In the genomic region with DNA sequence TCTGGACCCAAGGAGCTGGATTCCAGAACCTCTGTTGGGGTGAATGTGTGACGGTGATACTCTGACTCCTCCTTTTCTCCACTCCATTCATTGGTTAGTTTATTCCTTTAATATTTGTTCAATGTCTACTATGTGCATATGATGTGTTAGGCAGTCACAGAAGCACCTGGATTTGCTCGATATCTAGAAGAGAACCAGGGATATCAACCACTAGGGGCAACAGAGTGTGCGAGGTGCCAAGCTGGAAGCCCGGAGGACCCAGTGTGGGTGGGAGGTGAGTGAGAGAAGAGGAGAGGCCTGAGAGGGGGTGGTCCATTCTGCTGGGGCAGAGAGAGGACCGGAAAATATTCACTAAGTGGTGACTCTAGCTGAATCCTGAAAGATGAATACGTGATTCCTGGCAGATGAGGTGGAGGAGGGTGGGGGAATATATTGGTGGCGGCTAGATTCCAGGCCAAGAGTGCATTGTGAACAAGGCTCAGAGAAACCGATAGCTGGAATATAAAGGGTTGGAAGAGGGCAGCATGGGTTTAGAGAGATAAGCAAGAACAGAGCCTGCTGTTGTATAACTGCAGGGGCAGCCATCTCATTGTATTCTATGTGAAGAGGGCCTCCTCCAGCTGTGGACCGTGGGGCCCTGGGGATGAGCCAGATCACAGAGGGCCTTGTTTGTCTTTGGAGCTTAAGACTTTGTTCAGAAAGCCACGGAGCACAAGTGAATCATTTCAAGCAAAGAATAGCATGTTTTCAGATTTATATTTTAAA, we compare ENCODE assay signal across 17 cellular contexts. TPM values are rescaled to one million over a fixed set of nuclear protein-coding genes. Genes with fewer than 3 reads are reported as not detected.
A peak's percentile ranks its signal among the peaks of the same experiment; 100 is the strongest.
DNase-seq lines count a peak whose midpoint lies in the region; ATAC-seq and TF ChIP-seq lines count a peak whose summit lies in the region.
"Had no signal": no experiment of that assay in that cellular context is flagged by ENCODE, and none has a peak within 500 bp of the region (broad histone marks: within the 10 kb centered on the region; RNA-seq: fewer than 3 reads in every experiment).

No MANE protein-coding gene starts in this region.

- H3K36me3 Mint-ChIP-seq in WTC11: no peaks in the 10 kb centered on the region
- H3K36me3 Mint-ChIP-seq: activated naive CD8-positive, alpha-beta T cell treated with anti-CD3 and anti-CD28 coated beads, Interleukin-2, amount 10 ng/mL, durations not matched to agents 7 days and 5 days had no signal

- CTCF ChIA-PET in WTC11 (lab: Charles Lee): interaction anchor here (0.6 to 5.4 kb wide), 18 partner anchors 10 to 265 kb away, joined by 3 to 70 read pairs (median 4); no protein-coding TSS in a partner anchor

- H2AFZ ChIP-seq in GM23248: peak overlapping the region; percentile 53; the same call in 1 of the 2 replicates

- no peak overlapping the region for H3K4me2 ChIP-seq in GM23248 (ENCODE audit: unreplicated experiment)

- WGBS in GM23248 (ENCODE audit: low coverage in 1 of 2, low lambda C conversion rate in 2 of 2, missing lambda C conversion rate in 2 of 2), 2 experiments: 70 to 78% methylated on average over 10 of the region's 10 CpGs

- POLR2A ChIA-PET in WTC11 (lab: Charles Lee): no interaction called here

- H4K20me1 ChIP-seq in GM23248 (ENCODE audit: insufficient read depth): no peaks in the 10 kb centered on the region

- H3K9me2 ChIP-seq in GM23248 (ENCODE audit: insufficient read depth): no peaks in the 10 kb centered on the region

- no peak overlapping the region for H3K27ac Mint-ChIP-seq in WTC11
- H3K27ac Mint-ChIP-seq: activated naive CD8-positive, alpha-beta T cell treated with anti-CD3 and anti-CD28 coated beads, Interleukin-2, amount 10 ng/mL, durations not matched to agents 7 days and 5 days; T-helper 1 cell treated with Interleukin-12 subunit alpha and Interleukin-12 subunit beta and Interleukin-4 antibody, amounts not matched to agents 30 μg/mL and 1 μg/mL, for 36 hours had no signal

- H3K27ac ChIP-seq in GM23248: peak overlapping the region; percentile 31
- H3K27ac ChIP-seq: esophagus squamous epithelium, uterus had no signal

- peaks cover 29% of the 10 kb centered on the region for H3F3A ChIP-seq in GM23248 (ENCODE audit: insufficient read depth)

- peaks cover 2% of the 10 kb centered on the region; the same call in 1 of the 2 replicates for H3K4me1 Mint-ChIP-seq in WTC11
- H3K4me1 Mint-ChIP-seq: activated naive CD8-positive, alpha-beta T cell treated with anti-CD3 and anti-CD28 coated beads, Interleukin-2, amount 10 ng/mL, durations not matched to agents 7 days and 5 days had no signal

- peaks cover 4% of the 10 kb centered on the region; the same call in 1 of the 2 replicates for H3K9me3 Mint-ChIP-seq in WTC11
- H3K9me3 Mint-ChIP-seq: activated naive CD8-positive, alpha-beta T cell treated with anti-CD3 and anti-CD28 coated beads, Interleukin-2, amount 10 ng/mL, durations not matched to agents 7 days and 5 days; T-helper 1 cell treated with Interleukin-12 subunit alpha and Interleukin-12 subunit beta and Interleukin-4 antibody, amounts not matched to agents 30 μg/mL and 1 μg/mL, for 36 hours had no signal

- H3K9ac ChIP-seq in GM23248: no peak overlapping the region

- intact Hi-C loops in head of caudate nucleus (cut with DNase I): no loop called here

- peak; percentile 66 for ATAC-seq in WTC11
- ATAC-seq in HG02588 (IDR thresholded peaks at IDR 0.05; ENCODE audit: unreplicated experiment): no peak
- ATAC-seq: Panc1 had no signal

- no peak overlapping the region for H3K4me3 Mint-ChIP-seq in WTC11
- H3K4me3 Mint-ChIP-seq: activated naive CD8-positive, alpha-beta T cell treated with anti-CD3 and anti-CD28 coated beads, Interleukin-2, amount 10 ng/mL, durations not matched to agents 7 days and 5 days; T-helper 1 cell treated with Interleukin-12 subunit alpha and Interleukin-12 subunit beta and Interleukin-4 antibody, amounts not matched to agents 30 μg/mL and 1 μg/mL, for 36 hours had no signal

- H3K4me3 ChIP-seq in GM23248: no peak overlapping the region
- H3K4me3 ChIP-seq: esophagus squamous epithelium, uterus had no signal

- no peaks in the 10 kb centered on the region for H3K36me3 ChIP-seq in GM23248 (ENCODE audit: low read depth)
- H3K36me3 ChIP-seq: esophagus squamous epithelium, uterus had no signal

- H3K9me3 ChIP-seq in GM23248 (ENCODE audit: low read depth): no peaks in the 10 kb centered on the region
- H3K9me3 ChIP-seq: esophagus squamous epithelium, uterus had no signal

- DNase-seq in GM23248 (peak; percentile 46), WTC11 (ENCODE audit: low spot score) (no peak), head of caudate nucleus (peak in 38 of 42 donors; percentile 30 to 81 (median 58)), putamen (ENCODE audit: low spot score) (peak; percentile 60), NCI-H524 (lab: John Stamatoyannopoulos, UW) (no peak), G401 (ENCODE audit: low spot score) (no peak), SHP77 (lab: John Stamatoyannopoulos, UW) (no peak)
- DNase-seq: activated CD4-positive, CD25-positive, alpha-beta regulatory T cell treated with anti-CD3 and anti-CD28 coated beads, Interleukin-2, amount 50 U/mL, for 72 hours; activated naive CD8-positive, alpha-beta T cell treated with anti-CD3 and anti-CD28 coated beads, Interleukin-2, amount 10 ng/mL, durations not matched to agents 7 days and 5 days; activated T-cell treated with anti-CD3 and anti-CD28 coated beads for 4 hours; esophagus squamous epithelium; NCI-H1417 treated with DMSO at 0.1 percent for 48 hours; stimulated activated CD4-positive, alpha-beta T cell treated with anti-CD3 and anti-CD28 coated beads, Interleukin-1b, Interleukin-23, amount 100 ng/mL, for 48 hours; uterus had no signal

- H3K27me3 Mint-ChIP-seq in WTC11 (ENCODE audit: low read depth): peaks cover 16% of the 10 kb centered on the region

- no peaks in the 10 kb centered on the region for H3K27me3 ChIP-seq in GM23248 (replicated peaks; ENCODE audit: insufficient read depth)
- H3K27me3 ChIP-seq: uterus had no signal

- no peaks in the 10 kb centered on the region for H3K79me2 ChIP-seq in GM23248 (ENCODE audit: insufficient read depth)

- in situ Hi-C loops in GM23248 (cut with MboI) (loop anchor here (5.0 kb wide), 2 partner anchors 137 to 267 kb away; no protein-coding TSS in a partner anchor), G401 (cut with HindIII; ENCODE audit: low sequenced_read_pairs) (no loop called here)

- H3K4me1 ChIP-seq in GM23248 (ENCODE audit: insufficient read depth): peaks cover 37% of the 10 kb centered on the region
- H3K4me1 ChIP-seq: uterus had no signal

- no peak for TF ChIP-seq CTCF in WTC11 (IDR thresholded peaks at IDR 0.05)

TF ChIP-seq in WTC11, 78 proteins besides CTCF, POLR2A, EP300 and RAD21 (continues in another document):
- TF ChIP-seq MYBL2 (CRISPR knock-in tag; IDR thresholded peaks at IDR 0.05) (no peak), ELF4 (CRISPR knock-in tag; IDR thresholded peaks at IDR 0.05; ENCODE audit: low read depth) (no peak), TEAD1 (CRISPR knock-in tag; IDR thresholded peaks at IDR 0.05) (no peak), TP53 (CRISPR knock-in tag; IDR thresholded peaks at IDR 0.05) (no peak), OVOL2 (CRISPR knock-in tag; IDR thresholded peaks at IDR 0.05; ENCODE audit: borderline replicate concordance) (no peak), SMAD4 (CRISPR knock-in tag; IDR thresholded peaks at IDR 0.05) (no peak), FOXK1 (CRISPR knock-in tag; IDR thresholded peaks at IDR 0.05) (no peak), SMAD3 (CRISPR knock-in tag; IDR thresholded peaks at IDR 0.05; ENCODE audit: borderline replicate concordance) (no peak), ZNF219 (CRISPR knock-in tag; IDR thresholded peaks at IDR 0.05; ENCODE audit: borderline replicate concordance) (no peak), ZNF416 (CRISPR knock-in tag; IDR thresholded peaks at IDR 0.05) (no peak), ZNF396 (CRISPR knock-in tag; IDR thresholded peaks at IDR 0.05; ENCODE audit: borderline replicate concordance) (no peak), NFATC4 (CRISPR knock-in tag; IDR thresholded peaks at IDR 0.05) (no peak), GTF2I (CRISPR knock-in tag; conservative IDR thresholded peaks at IDR 0.05) (no peak), TEAD4 (CRISPR knock-in tag; IDR thresholded peaks at IDR 0.05) (no peak), FOXP4 (CRISPR knock-in tag; IDR thresholded peaks at IDR 0.05) (no peak)
- TF ChIP-seq, protein P1, sequence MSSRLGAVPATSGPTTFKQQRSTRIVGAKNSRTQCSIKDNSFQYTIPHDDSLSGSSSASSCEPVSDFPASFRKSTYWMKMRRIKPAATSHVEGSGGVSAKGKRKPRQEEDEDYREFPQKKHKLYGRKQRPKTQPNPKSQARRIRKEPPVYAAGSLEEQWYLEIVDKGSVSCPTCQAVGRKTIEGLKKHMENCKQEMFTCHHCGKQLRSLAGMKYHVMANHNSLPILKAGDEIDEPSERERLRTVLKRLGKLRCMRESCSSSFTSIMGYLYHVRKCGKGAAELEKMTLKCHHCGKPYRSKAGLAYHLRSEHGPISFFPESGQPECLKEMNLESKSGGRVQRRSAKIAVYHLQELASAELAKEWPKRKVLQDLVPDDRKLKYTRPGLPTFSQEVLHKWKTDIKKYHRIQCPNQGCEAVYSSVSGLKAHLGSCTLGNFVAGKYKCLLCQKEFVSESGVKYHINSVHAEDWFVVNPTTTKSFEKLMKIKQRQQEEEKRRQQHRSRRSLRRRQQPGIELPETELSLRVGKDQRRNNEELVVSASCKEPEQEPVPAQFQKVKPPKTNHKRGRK (CRISPR knock-in tag; IDR thresholded peaks at IDR 0.05; ENCODE audit: borderline replicate concordance): no peak

RNA-seq across cellular contexts. Expression of gene TIMP3, which starts 6.9 kb away (rescaled TPM):
- total RNA-seq in GM23248 (2014; rRNA removed; shearing (Covaris generic)): 1,244 and 1,254 TPM in 2 replicates
- 1,465 and 1,490 TPM in 2 replicates for polyA plus RNA-seq in GM23248 (2016; fragmentation: Nextera tagmentation; extraction: Ambion mirVana)
- 3.3 to 4.0 TPM (median 4.0 TPM) in 3 replicates for total RNA-seq in WTC11 (2021)
- not detected in 2 replicates for total RNA-seq in G401 (2014; rRNA removed; shearing (Covaris generic))

Comparison
In these comparisons a context has a peak if more than half of its experiments do, and no peak if none do; other contexts are left out.
1. DNase-seq: peak in GM23248 (single experiment), head of caudate nucleus (38 of 42) and putamen (single experiment); none in WTC11 (single experiment), NCI-H524 (0 of 2), G401 (single experiment) and SHP77 (0 of 2).
2. RNA of gene TIMP3, which starts 6.9 kb away (total RNA-seq): 1,244 to 1,254 TPM in GM23248; 3.3 to 4.0 TPM in WTC11 and not detected in G401; every median in the first group is over 100 times any median in the second.